16 cellular contexts compared by ENCODE assay signal in the genomic region with DNA sequence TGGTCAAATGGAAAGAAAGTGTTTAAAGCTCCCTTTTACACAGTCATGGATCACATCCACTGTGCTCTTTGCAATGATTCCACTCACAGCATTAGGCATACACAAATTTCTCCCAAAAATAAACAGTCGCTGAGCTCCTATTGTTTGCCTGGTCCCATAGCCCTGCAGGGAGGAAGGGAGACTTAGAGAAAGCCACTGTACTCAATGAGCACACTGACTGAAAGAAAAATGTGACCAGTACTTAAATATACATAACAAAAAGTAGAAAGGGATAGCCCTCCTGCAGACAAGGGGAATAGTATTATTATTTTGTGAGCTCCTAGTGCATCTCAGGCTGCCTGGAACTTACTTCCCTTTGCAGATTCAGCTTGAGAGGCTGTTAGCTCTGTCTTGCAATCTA.
DNase-seq lines count a peak whose midpoint lies in the region; ATAC-seq, FAIRE-seq and TF ChIP-seq lines count a peak whose summit lies in the region.
"Had no signal": no experiment of that assay in that cellular context is flagged by ENCODE, and none has a peak within 500 bp of the region (broad histone marks: within the 10 kb centered on the region; RNA-seq: fewer than 3 reads in every experiment).

No MANE protein-coding gene starts in this region.

- ATAC-seq in WTC11, result peak; percentile 84

- H3K36me3 ChIP-seq in HAP-1 (replicated peaks), result no peaks in the 10 kb centered on the region

- no peak for FAIRE-seq in frontal cortex (lab: Jason Lieb, UNC)
- FAIRE-seq: A204.1, D721Med, G401.6, GM12891 had no signal

- POLR2A ChIA-PET in WTC11 (lab: Charles Lee), result no interaction called here

- H3K4me1 ChIP-seq in HAP-1, result no peaks in the 10 kb centered on the region; the same call in 1 of the 2 replicates
- H3K4me1 ChIP-seq: Caco-2 had no signal

- H3K27ac Mint-ChIP-seq in WTC11, result no peak overlapping the region
- H3K27ac Mint-ChIP-seq in activated T-helper 2 cell treated with anti-CD3 and anti-CD28 coated beads, Interferon-gamma antibody, Interleukin-2, Interleukin-4, amounts not matched to agents 10 μg/mL and 5 μg/mL and 100 μg/mL, durations not matched to agents 14 hours and 24 hours and 36 hours, result no peak overlapping the region
- H3K27ac Mint-ChIP-seq: CD4-positive, alpha-beta T cell had no signal

- DNase-seq in HAP-1 (ENCODE audit: low spot score in 2 of 2) (peak; percentile 11 to 70), WTC11 (ENCODE audit: low spot score) (no peak), iPS-NIHi11 (ENCODE audit: low spot score) (peak; percentile 10), frontal cortex (ENCODE audit: low spot score in 2 of 2) (no peak), NCI-H1694 treated with DMSO at 0.1 percent for 48 hours (lab: John Stamatoyannopoulos, UW) (no peak)
- DNase-seq in activated T-helper 2 cell treated with anti-CD3 and anti-CD28 coated beads, Interferon-gamma antibody, Interleukin-2, Interleukin-4, amounts not matched to agents 10 μg/mL and 5 μg/mL and 100 μg/mL, durations not matched to agents 14 hours and 24 hours and 36 hours (ENCODE audit: low spot score), result no peak
- DNase-seq: ACHN; AML-193; Caco-2; CD4-positive, alpha-beta T cell; GM23248; HCEC 1CT had no signal

- intact Hi-C loops in activated T-helper 2 cell treated with anti-CD3 and anti-CD28 coated beads, Interferon-gamma antibody, Interleukin-2, Interleukin-4, amounts not matched to agents 10 μg/mL and 5 μg/mL and 100 μg/mL, durations not matched to agents 14 hours and 24 hours and 36 hours (cut with micrococcal nuclease), result no loop called here

- H3K9me3 ChIP-seq in HAP-1, result no peaks in the 10 kb centered on the region
- H3K9me3 ChIP-seq: Caco-2 had no signal

- peaks cover 23% of the 10 kb centered on the region for H3K4me1 Mint-ChIP-seq in WTC11
- H3K4me1 Mint-ChIP-seq in activated T-helper 2 cell treated with anti-CD3 and anti-CD28 coated beads, Interferon-gamma antibody, Interleukin-2, Interleukin-4, amounts not matched to agents 10 μg/mL and 5 μg/mL and 100 μg/mL, durations not matched to agents 14 hours and 24 hours and 36 hours (ENCODE audit: low read depth), result no peaks in the 10 kb centered on the region

- H3K27me3 ChIP-seq in HAP-1 (ENCODE audit: low read depth), result no peaks in the 10 kb centered on the region

- no peak for TF ChIP-seq CTCF in WTC11 (IDR thresholded peaks at IDR 0.05)

- H3K4me3 Mint-ChIP-seq in WTC11, result no peak overlapping the region
- no peak overlapping the region for H3K4me3 Mint-ChIP-seq in activated T-helper 2 cell treated with anti-CD3 and anti-CD28 coated beads, Interferon-gamma antibody, Interleukin-2, Interleukin-4, amounts not matched to agents 10 μg/mL and 5 μg/mL and 100 μg/mL, durations not matched to agents 14 hours and 24 hours and 36 hours (ENCODE audit: low read depth)
- H3K4me3 Mint-ChIP-seq: CD4-positive, alpha-beta T cell had no signal

- in situ Hi-C loops in HAP-1 (cut with MboI; ENCODE audit: low sequenced_read_pairs), result no loop called here

- CTCF ChIA-PET in WTC11 (lab: Charles Lee), result interaction anchor here (0.8 to 2.9 kb wide), 3 partner anchors 92 to 900 kb away, joined by 3 to 9 read pairs (median 6); no protein-coding TSS in a partner anchor

- peaks cover 7% of the 10 kb centered on the region for H3K27me3 Mint-ChIP-seq in WTC11 (ENCODE audit: low read depth)
- no peaks in the 10 kb centered on the region for H3K27me3 Mint-ChIP-seq in activated T-helper 2 cell treated with anti-CD3 and anti-CD28 coated beads, Interferon-gamma antibody, Interleukin-2, Interleukin-4, amounts not matched to agents 10 μg/mL and 5 μg/mL and 100 μg/mL, durations not matched to agents 14 hours and 24 hours and 36 hours (ENCODE audit: low read depth)

- H3K9me3 Mint-ChIP-seq in WTC11, result peaks cover 6% of the 10 kb centered on the region
- H3K9me3 Mint-ChIP-seq in activated T-helper 2 cell treated with anti-CD3 and anti-CD28 coated beads, Interferon-gamma antibody, Interleukin-2, Interleukin-4, amounts not matched to agents 10 μg/mL and 5 μg/mL and 100 μg/mL, durations not matched to agents 14 hours and 24 hours and 36 hours, result no peaks in the 10 kb centered on the region
- H3K9me3 Mint-ChIP-seq: CD4-positive, alpha-beta T cell had no signal

- H3K4me3 ChIP-seq in HAP-1, result no peak overlapping the region
- H3K4me3 ChIP-seq: GM23248 had no signal

- no peaks in the 10 kb centered on the region for H3K36me3 Mint-ChIP-seq in WTC11
- no peaks in the 10 kb centered on the region for H3K36me3 Mint-ChIP-seq in activated T-helper 2 cell treated with anti-CD3 and anti-CD28 coated beads, Interferon-gamma antibody, Interleukin-2, Interleukin-4, amounts not matched to agents 10 μg/mL and 5 μg/mL and 100 μg/mL, durations not matched to agents 14 hours and 24 hours and 36 hours (ENCODE audit: low read depth)

TF ChIP-seq in WTC11, 78 proteins besides CTCF, POLR2A, EP300 and RAD21 (continues in another document):
- TF ChIP-seq USF1 (CRISPR knock-in tag; IDR thresholded peaks at IDR 0.05), result no peak
- TF ChIP-seq SMAD4 (CRISPR knock-in tag; IDR thresholded peaks at IDR 0.05), result no peak
- TF ChIP-seq SP1 (CRISPR knock-in tag; conservative IDR thresholded peaks at IDR 0.05), result no peak
- no peak for TF ChIP-seq ZNF121 (CRISPR knock-in tag; IDR thresholded peaks at IDR 0.05)
- no peak for TF ChIP-seq HMGXB4 (CRISPR knock-in tag; IDR thresholded peaks at IDR 0.05)
- TF ChIP-seq ZSCAN18 (CRISPR knock-in tag; IDR thresholded peaks at IDR 0.05), result no peak
- TF ChIP-seq, protein P1, sequence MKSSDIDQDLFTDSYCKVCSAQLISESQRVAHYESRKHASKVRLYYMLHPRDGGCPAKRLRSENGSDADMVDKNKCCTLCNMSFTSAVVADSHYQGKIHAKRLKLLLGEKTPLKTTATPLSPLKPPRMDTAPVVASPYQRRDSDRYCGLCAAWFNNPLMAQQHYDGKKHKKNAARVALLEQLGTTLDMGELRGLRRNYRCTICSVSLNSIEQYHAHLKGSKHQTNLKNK (CRISPR knock-in tag; IDR thresholded peaks at IDR 0.05), result no peak
- TF ChIP-seq, protein P2, sequence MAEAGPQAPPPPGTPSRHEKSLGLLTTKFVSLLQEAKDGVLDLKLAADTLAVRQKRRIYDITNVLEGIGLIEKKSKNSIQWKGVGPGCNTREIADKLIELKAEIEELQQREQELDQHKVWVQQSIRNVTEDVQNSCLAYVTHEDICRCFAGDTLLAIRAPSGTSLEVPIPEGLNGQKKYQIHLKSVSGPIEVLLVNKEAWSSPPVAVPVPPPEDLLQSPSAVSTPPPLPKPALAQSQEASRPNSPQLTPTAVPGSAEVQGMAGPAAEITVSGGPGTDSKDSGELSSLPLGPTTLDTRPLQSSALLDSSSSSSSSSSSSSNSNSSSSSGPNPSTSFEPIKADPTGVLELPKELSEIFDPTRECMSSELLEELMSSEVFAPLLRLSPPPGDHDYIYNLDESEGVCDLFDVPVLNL (CRISPR knock-in tag; IDR thresholded peaks at IDR 0.05; ENCODE audit: borderline replicate concordance, low read depth), result no peak
- TF ChIP-seq, protein P3, sequence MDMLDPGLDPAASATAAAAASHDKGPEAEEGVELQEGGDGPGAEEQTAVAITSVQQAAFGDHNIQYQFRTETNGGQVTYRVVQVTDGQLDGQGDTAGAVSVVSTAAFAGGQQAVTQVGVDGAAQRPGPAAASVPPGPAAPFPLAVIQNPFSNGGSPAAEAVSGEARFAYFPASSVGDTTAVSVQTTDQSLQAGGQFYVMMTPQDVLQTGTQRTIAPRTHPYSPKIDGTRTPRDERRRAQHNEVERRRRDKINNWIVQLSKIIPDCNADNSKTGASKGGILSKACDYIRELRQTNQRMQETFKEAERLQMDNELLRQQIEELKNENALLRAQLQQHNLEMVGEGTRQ (CRISPR knock-in tag; IDR thresholded peaks at IDR 0.05), result no peak
- TF ChIP-seq NR2C2 (CRISPR knock-in tag; IDR thresholded peaks at IDR 0.05), result no peak

Comparison
In these comparisons a context has a peak if more than half of its experiments do, and no peak if none do; other contexts are left out.
1. DNase-seq: peak in HAP-1 (2 of 2) and iPS-NIHi11 (single experiment); none in WTC11 (single experiment), activated T-helper 2 cell treated with anti-CD3 and anti-CD28 coated beads, Interferon-gamma antibody, Interleukin-2, Interleukin-4, amounts not matched to agents 10 μg/mL and 5 μg/mL and 100 μg/mL, durations not matched to agents 14 hours and 24 hours and 36 hours (single experiment), frontal cortex (0 of 2) and NCI-H1694 treated with DMSO at 0.1 percent for 48 hours (single experiment).